In genomic region chr19:41397086-41398041, GRCh38 we compare ENCODE assay signal across 8 cellular contexts. TPM values are rescaled to one million over a fixed set of nuclear protein-coding genes. Genes with fewer than 3 reads are reported as not detected.
DNase-seq lines count a peak whose midpoint lies in the region; ATAC-seq and TF ChIP-seq lines count a peak whose summit lies in the region.

Gene BCKDHA, plus strand, starts transcription at chr19:41397818. Its CDS starts 10 bp downstream, at chr19:41397828.
Gene EXOSC5, minus strand, starts transcription at chr19:41397359. Its CDS starts 31 bp downstream, at chr19:41397328.

- no peaks in the 10 kb centered on the region for H3K9me3 Mint-ChIP-seq in activated T-helper 17 cell treated with anti-CD3 and anti-CD28 coated beads, Interleukin-2, amount 50 U/mL, for 72 hours
- H3K9me3 Mint-ChIP-seq in naive B cell: no peaks in the 10 kb centered on the region
- H3K9me3 Mint-ChIP-seq in stimulated activated memory B cell treated with anti-CD40 and anti-IgM and Interleukin-4, amounts not matched to agents 10 μg/mL and 1 μg/mL and 100 μg/mL, for 72 hours: no peaks in the 10 kb centered on the region

- no peaks in the 10 kb centered on the region for H3K27me3 Mint-ChIP-seq in activated T-helper 17 cell treated with anti-CD3 and anti-CD28 coated beads, Interleukin-2, amount 50 U/mL, for 72 hours
- no peaks in the 10 kb centered on the region for H3K27me3 Mint-ChIP-seq in naive B cell
- no peaks in the 10 kb centered on the region for H3K27me3 Mint-ChIP-seq in stimulated activated memory B cell treated with anti-CD40 and anti-IgM and Interleukin-4, amounts not matched to agents 10 μg/mL and 1 μg/mL and 100 μg/mL, for 72 hours

- POLR2A ChIA-PET in RWPE1 (lab: Yijun Ruan, JAX; ENCODE audit: low non-redundant PET): no interaction called here

- H3K4me3 ChIP-seq in LNCaP clone FGC (ENCODE audit: low read depth, low read length): peak within 1 kb of the TSS; percentile 84

- peak within 1 kb of the TSS; percentile 100 for H3K27ac Mint-ChIP-seq in activated T-helper 17 cell treated with anti-CD3 and anti-CD28 coated beads, Interleukin-2, amount 50 U/mL, for 72 hours
- peak within 1 kb of the TSS; percentile 99 to 100 (median 100) for H3K27ac Mint-ChIP-seq in naive B cell
- peak within 1 kb of the TSS; percentile 99 for H3K27ac Mint-ChIP-seq in stimulated activated memory B cell treated with anti-CD40 and anti-IgM and Interleukin-4, amounts not matched to agents 10 μg/mL and 1 μg/mL and 100 μg/mL, for 72 hours

- CTCF ChIA-PET in RWPE1 (lab: Yijun Ruan, JAX): no interaction called here

- peaks cover 24% of the 10 kb centered on the region for H3K4me1 Mint-ChIP-seq in activated T-helper 17 cell treated with anti-CD3 and anti-CD28 coated beads, Interleukin-2, amount 50 U/mL, for 72 hours
- peaks cover 42 to 57% (median 42%) of the 10 kb centered on the region in 3 donors for H3K4me1 Mint-ChIP-seq in naive B cell
- H3K4me1 Mint-ChIP-seq in stimulated activated memory B cell treated with anti-CD40 and anti-IgM and Interleukin-4, amounts not matched to agents 10 μg/mL and 1 μg/mL and 100 μg/mL, for 72 hours: peaks cover 55% of the 10 kb centered on the region

- DNase-seq in Daoy (ENCODE audit: low read depth) (peak; percentile 100), GOT3 (lab: John Stamatoyannopoulos, UW) (peak; percentile 92), LNCaP clone FGC (ENCODE audit: low read depth) (peak; percentile 98), RWPE1 (ENCODE audit: low spot score) (peak; percentile 98), fibroblast of gingiva (ENCODE audit: low read depth) (peak; percentile 100), naive B cell (peak; percentile 99)

- TF ChIP-seq CTCF in LNCaP clone FGC (IDR thresholded peaks at IDR 0.05; ENCODE audit: control insufficient read depth, extremely low read depth, insufficient read depth): no peak
- TF ChIP-seq CTCF in RWPE1 (conservative IDR thresholded peaks at IDR 0.05; ENCODE audit: low read depth): no peak

- peak within 1 kb of the TSS; percentile 84 for H3K27ac ChIP-seq in RWPE1

- peak within 1 kb of the TSS; percentile 100 for H3K4me3 Mint-ChIP-seq in activated T-helper 17 cell treated with anti-CD3 and anti-CD28 coated beads, Interleukin-2, amount 50 U/mL, for 72 hours
- H3K4me3 Mint-ChIP-seq in naive B cell: peak within 1 kb of the TSS; percentile 90 to 100 (median 99)
- H3K4me3 Mint-ChIP-seq in stimulated activated memory B cell treated with anti-CD40 and anti-IgM and Interleukin-4, amounts not matched to agents 10 μg/mL and 1 μg/mL and 100 μg/mL, for 72 hours: peak within 1 kb of the TSS; percentile 99

- peak; percentile 100 for ATAC-seq in activated T-helper 17 cell treated with anti-CD3 and anti-CD28 coated beads, Interleukin-2, amount 50 U/mL, for 72 hours (replicated peaks)
- peak; percentile 97 to 98 for ATAC-seq in naive B cell (ENCODE audit: low read depth in 2 of 2)
- peak; percentile 100 for ATAC-seq in stimulated activated memory B cell treated with anti-CD40 and anti-IgM and Interleukin-4, amounts not matched to agents 10 μg/mL and 1 μg/mL and 100 μg/mL, for 72 hours

- H3K36me3 Mint-ChIP-seq in activated T-helper 17 cell treated with anti-CD3 and anti-CD28 coated beads, Interleukin-2, amount 50 U/mL, for 72 hours (ENCODE audit: low read depth): peaks cover 54% of the 10 kb centered on the region
- H3K36me3 Mint-ChIP-seq in naive B cell: peaks cover 4 to 5% of the 10 kb centered on the region in 2 donors
- peaks cover 17% of the 10 kb centered on the region for H3K36me3 Mint-ChIP-seq in stimulated activated memory B cell treated with anti-CD40 and anti-IgM and Interleukin-4, amounts not matched to agents 10 μg/mL and 1 μg/mL and 100 μg/mL, for 72 hours

RNA-seq across cellular contexts. Expression of gene BCKDHA, which starts in this region (rescaled TPM):
- 37.2 and 41.4 TPM in 2 replicates for total RNA-seq in Daoy (2014; rRNA removed; shearing (Covaris generic))
- 10 to 100 TPM; 19.4 to 48.1 TPM for total RNA-seq in activated T-helper 17 cell treated with anti-CD3 and anti-CD28 coated beads, Interleukin-2, amount 50 U/mL, for 72 hours
- polyA plus RNA-seq in naive B cell (ENCODE audit: low read depth in 6 of 6): 10 to 100 TPM; 50.3 to 79.8 (median 68.0) TPM

RNA-seq across cellular contexts. Expression of gene EXOSC5, which starts in this region (rescaled TPM):
- total RNA-seq in Daoy (2014; rRNA removed; shearing (Covaris generic)): 74.3 and 90.0 TPM in 2 replicates
- total RNA-seq in activated T-helper 17 cell treated with anti-CD3 and anti-CD28 coated beads, Interleukin-2, amount 50 U/mL, for 72 hours: 10 to 100 TPM; 33.0 to 58.7 TPM
- polyA plus RNA-seq in naive B cell (ENCODE audit: low read depth in 6 of 6): 10 to 100 TPM; 48.5 to 74.5 (median 62.6) TPM

Comparison
In these comparisons a context has a peak if more than half of its experiments do, and no peak if none do; other contexts are left out.
1. Peak in every context shown above with its lines: DNase-seq, ATAC-seq, H3K4me3 ChIP-seq and H3K27ac ChIP-seq.